In the genomic region with DNA sequence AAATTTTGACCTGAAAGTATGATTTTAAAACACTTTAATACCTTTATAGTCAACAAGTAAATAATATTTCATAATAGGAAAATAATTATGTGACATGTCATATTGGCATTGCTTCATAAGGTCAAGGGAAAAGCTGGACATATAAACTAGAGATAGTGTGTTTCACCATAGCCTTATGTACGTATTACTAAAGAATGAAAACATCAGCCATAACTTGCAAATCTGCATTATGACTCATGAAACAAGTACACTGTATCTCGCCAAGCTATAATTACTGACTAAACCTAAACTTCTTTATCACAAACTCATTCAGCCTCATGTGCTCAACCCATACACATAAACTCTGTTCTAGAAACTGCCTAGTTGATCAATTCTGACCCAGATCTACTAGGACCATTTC, we compare ENCODE assay signal across 19 cellular contexts.
A peak's percentile ranks its signal among the peaks of the same experiment; 100 is the strongest.
DNase-seq lines count a peak whose midpoint lies in the region; ATAC-seq and TF ChIP-seq lines count a peak whose summit lies in the region.
"Had no signal": no experiment of that assay in that cellular context is flagged by ENCODE, and none has a peak within 500 bp of the region (broad histone marks: within the 10 kb centered on the region; RNA-seq: fewer than 3 reads in every experiment).

No MANE protein-coding gene starts in this region.

- H3K27ac ChIP-seq in brain microvascular endothelial cell (peak overlapping the region; percentile 40), foreskin keratinocyte (no peak overlapping the region), A673 (ENCODE audit: low read depth, low read length, poor library complexity, severe bottlenecking) (no peak overlapping the region)
- H3K27ac ChIP-seq: neural progenitor cell, SJSA1, stomach had no signal

- H3K9me3 ChIP-seq in A673 (ENCODE audit: low read depth, low read length, poor library complexity, severe bottlenecking): no peaks in the 10 kb centered on the region
- H3K9me3 ChIP-seq: SJSA1 had no signal

- peak; percentile 72 for DNase-seq in AG04449 (ENCODE audit: low read depth, low spot score)
- peak; percentile 91 for DNase-seq in HCEC 1CT
- DNase-seq in brain microvascular endothelial cell: peak; percentile 26
- DNase-seq in foreskin keratinocyte: peak; percentile 16 to 62
- no peak for DNase-seq in medulla oblongata (ENCODE audit: extremely low spot score)
- DNase-seq in A673 (ENCODE audit: low spot score): no peak
- DNase-seq in omental fat pad (ENCODE audit: low spot score): no peak
- DNase-seq: activated CD4-positive, alpha-beta T cell treated with anti-CD3 and anti-CD28 coated beads for 1 hour; activated CD8-positive, alpha-beta memory T cell treated with anti-CD3 and anti-CD28 coated beads, Interleukin-2, amount 10 ng/mL, durations not matched to agents 7 days and 5 days; amniotic stem cell; GDM1; NCI-H526 treated with DMSO at 0.1 percent for 48 hours; retina; stomach; T-helper 9 cell had no signal

- intact Hi-C loops in A673 (cut with micrococcal nuclease; ENCODE audit: unreplicated experiment): no loop called here

- CTCF ChIA-PET in AG04449 (lab: Yijun Ruan, JAX): no interaction called here
- CTCF ChIA-PET in A673 (lab: Charles Lee): no interaction called here

- in situ Hi-C loops in brain microvascular endothelial cell (cut with HindIII; ENCODE audit: low pct_ligation_motif_present, low sequenced_read_pairs): no loop called here

- H3K36me3 ChIP-seq in brain microvascular endothelial cell (replicated peaks) (no peaks in the 10 kb centered on the region), A673 (ENCODE audit: insufficient read depth, low read length, poor library complexity, severe bottlenecking) (no peaks in the 10 kb centered on the region)
- H3K36me3 ChIP-seq: neural progenitor cell, SJSA1, stomach had no signal

- no peaks in the 10 kb centered on the region for H3K4me1 ChIP-seq in foreskin keratinocyte
- no peaks in the 10 kb centered on the region for H3K4me1 ChIP-seq in A673 (ENCODE audit: insufficient read depth, low read length, poor library complexity, severe bottlenecking)
- H3K4me1 ChIP-seq: neural progenitor cell, SJSA1, stomach had no signal

- no peak overlapping the region for H3K4me3 ChIP-seq in AG04449 (ENCODE audit: low read depth, low read length)
- no peak overlapping the region for H3K4me3 ChIP-seq in brain microvascular endothelial cell (ENCODE audit: low read depth, low read length)
- no peak overlapping the region for H3K4me3 ChIP-seq in A673 (ENCODE audit: low read depth, low read length, poor library complexity, severe bottlenecking)
- H3K4me3 ChIP-seq: GM23338, neural progenitor cell, SJSA1, stomach had no signal

- ATAC-seq in foreskin keratinocyte: peak; percentile 79
- no peak for ATAC-seq in GM21576 (IDR thresholded peaks at IDR 0.05; ENCODE audit: unreplicated experiment)
- ATAC-seq in omental fat pad (ENCODE audit: low FRiP score): no peak
- ATAC-seq: activated CD8-positive, alpha-beta memory T cell treated with anti-CD3 and anti-CD28 coated beads, Interleukin-2, amount 10 ng/mL, durations not matched to agents 7 days and 5 days; GM23338 had no signal

- POLR2A ChIA-PET in AG04449 (lab: Yijun Ruan, JAX) (no interaction called here), A673 (lab: Charles Lee; ENCODE audit: low non-redundant PET) (no interaction called here)

- TF ChIP-seq CTCF in AG04449 (IDR thresholded peaks at IDR 0.05; ENCODE audit: insufficient read depth, low read length, missing control alignments) (no peak), brain microvascular endothelial cell (IDR thresholded peaks at IDR 0.05; ENCODE audit: low read depth, low read length, missing control alignments) (no peak), foreskin keratinocyte (conservative IDR thresholded peaks at IDR 0.05) (no peak), A673 (conservative IDR thresholded peaks at IDR 0.05; ENCODE audit: low read depth, low read length) (no peak), omental fat pad (IDR thresholded peaks at IDR 0.05) (no peak)

- H3K27me3 ChIP-seq in brain microvascular endothelial cell (replicated peaks) (no peaks in the 10 kb centered on the region), foreskin keratinocyte (no peaks in the 10 kb centered on the region), A673 (replicated peaks; ENCODE audit: insufficient read depth, low read depth, low read length, poor library complexity) (no peaks in the 10 kb centered on the region)
- H3K27me3 ChIP-seq: neural progenitor cell, SJSA1, stomach had no signal

- BruUV-seq in A673 (replicated peaks; lab: Mats Ljungman, UMichigan): no TSS peak

Comparison
In these comparisons a context has a peak if more than half of its experiments do, and no peak if none do; other contexts are left out.
1. DNase-seq: peak in AG04449 (single experiment), HCEC 1CT (single experiment), brain microvascular endothelial cell (single experiment) and foreskin keratinocyte (2 of 2); none in medulla oblongata (single experiment), A673 (single experiment) and omental fat pad (single experiment).